ENCODE assay signal across 8 cellular contexts in genomic region chr7:55593515-55594318, GRCh38. TPM values are rescaled to one million over a fixed set of nuclear protein-coding genes. Genes with fewer than 3 reads are reported as not detected.
DNase-seq lines count a peak whose midpoint lies in the region; ATAC-seq, FAIRE-seq and TF ChIP-seq lines count a peak whose summit lies in the region.
"Had no signal": no experiment of that assay in that cellular context is flagged by ENCODE, and none has a peak within 500 bp of the region (broad histone marks: within the 10 kb centered on the region; RNA-seq: fewer than 3 reads in every experiment).

No MANE protein-coding gene starts in this region.

- H4K8ac ChIP-seq in H1 (ENCODE audit: extremely low read depth, insufficient read depth, low read length) = peak overlapping the region; percentile 35

- intact Hi-C loops in natural killer cell (cut with micrococcal nuclease) = no loop called here

- no peak overlapping the region for H3K4me3 Mint-ChIP-seq in natural killer cell
- no peak overlapping the region for H3K4me3 Mint-ChIP-seq in stimulated activated naive CD8-positive, alpha-beta T cell treated with anti-CD3 and anti-CD28 coated beads, Interleukin-15, amount 100 ng/mL, for 72 hours

- no peak overlapping the region for H3K9ac ChIP-seq in H1 (replicated peaks in 1 of 4; ENCODE audit: extremely low read depth in 1 of 4, low read depth in 3 of 4, low read length in 3 of 4)

- no peaks in the 10 kb centered on the region for H3K36me3 ChIP-seq in H1 (ENCODE audit: control insufficient read depth in 2 of 4, insufficient read depth in 4 of 4, low read length in 3 of 4)

- 68% methylated on average over 14 of the region's 14 CpGs; no CpG with 5 or more reads in 1 of the 2 experiments for whole genome bisulfite sequencing in H1 (ENCODE audit: extremely low coverage in 1 of 2, insufficient coverage in 1 of 2, insufficient read length in 1 of 2, insufficient replicate concordance in 2 of 2, low coverage in 1 of 2, low lambda C conversion rate in 2 of 2, missing lambda C conversion rate in 1 of 2), 2 experiments

- H4K20me1 ChIP-seq in H1 (replicated peaks in 1 of 2; ENCODE audit: control insufficient read depth in 1 of 2, insufficient read depth in 2 of 2, low read length in 2 of 2) = peaks cover 0 to 2% of the 10 kb centered on the region in 2 experiments

- H2AK5ac ChIP-seq in H1 (ENCODE audit: low read depth, low read length) = no peak overlapping the region

- no peak overlapping the region for H4K91ac ChIP-seq in H1 (replicated peaks; ENCODE audit: insufficient read length, low read length)

- H3K36me3 Mint-ChIP-seq in natural killer cell = no peaks in the 10 kb centered on the region

- H3K4me1 ChIP-seq in H1 (replicated peaks in 1 of 4; ENCODE audit: control insufficient read depth in 3 of 4, insufficient read depth in 4 of 4, low read length in 3 of 4) = no peaks in the 10 kb centered on the region

- no peak overlapping the region for H3K56ac ChIP-seq in H1 (replicated peaks; ENCODE audit: insufficient read length, low read depth, low read length)

- peak overlapping the region; percentile 30 for H4K5ac ChIP-seq in H1 (ENCODE audit: insufficient read length, low read depth, low read length)

- H3K27me3 ChIP-seq in H1 (replicated peaks in 1 of 4; ENCODE audit: control insufficient read depth in 3 of 4, extremely low read depth in 1 of 4, insufficient read depth in 3 of 4, low read length in 3 of 4) = no peaks in the 10 kb centered on the region

- CTCF ChIA-PET in HEK293T (lab: Yijun Ruan, JAX) = interaction anchor here (0.6 to 0.8 kb wide), 4 partner anchors 15 to 1170 kb away, joined by 3 to 4 read pairs (median 3); no protein-coding TSS in a partner anchor
- CTCF ChIA-PET in H1 (lab: Charles Lee; ENCODE audit: partially characterized antibody) = interaction anchor here (0.5 to 3.5 kb wide), 17 partner anchors 10 to 480 kb away, joined by 3 to 19 read pairs (median 4); no protein-coding TSS in a partner anchor

- H3K23ac ChIP-seq in H1 (ENCODE audit: insufficient read length) = no peak overlapping the region

- DNase-seq in GM12865 (ENCODE audit: low read depth) (peak; percentile 70), HEK293T (ENCODE audit: extremely low spot score) (peak; percentile 79), NCI-H226 (peak; percentile 42), H1 (ENCODE audit: low read depth in 1 of 2, low spot score in 2 of 2) (peak in 1 of 2 experiments; percentile 95), natural killer cell (peak; percentile 63)
- DNase-seq in activated CD4-positive, alpha-beta T cell treated with anti-CD3 and anti-CD28 coated beads, Interleukin-2, amount 50 U/mL, for 24 hours (ENCODE audit: low read depth in 1 of 2, low spot score in 1 of 2) = peak; percentile 57 to 67
- peak; percentile 58 to 67 for DNase-seq in stimulated activated naive CD8-positive, alpha-beta T cell treated with anti-CD3 and anti-CD28 coated beads, Interleukin-15, amount 100 ng/mL, for 72 hours

- peak overlapping the region; percentile 79; the same call in 1 of the 2 replicates for H2AFZ ChIP-seq in H1 (ENCODE audit: low read length)

- peak; percentile 55 to 75 (median 61) for ATAC-seq in natural killer cell
- ATAC-seq in stimulated activated naive CD8-positive, alpha-beta T cell treated with anti-CD3 and anti-CD28 coated beads, Interleukin-15, amount 100 ng/mL, for 72 hours = peak; percentile 67

- TF ChIP-seq CTCF in GM12865 (IDR thresholded peaks at IDR 0.05; ENCODE audit: insufficient read depth, low read depth, low read length, missing control alignments) = peak; percentile 92
- peak; percentile 75 to 94 (median 93) for TF ChIP-seq CTCF in H1 (IDR thresholded peaks at IDR 0.05; ENCODE audit: control extremely low read depth in 1 of 3, insufficient read depth in 1 of 3, low read depth in 1 of 3, low read length in 3 of 3)
- TF ChIP-seq CTCF in natural killer cell (IDR thresholded peaks at IDR 0.05) = peak; percentile 73

- H3K23me2 ChIP-seq in H1 (ENCODE audit: low read depth, low read length) = no peaks in the 10 kb centered on the region

- H2BK120ac ChIP-seq in H1 (replicated peaks; ENCODE audit: low read depth, low read length) = no peak overlapping the region

- peak; percentile 72 to 78 for TF ChIP-seq RAD21 in H1 (IDR thresholded peaks at IDR 0.05 in 1 of 2, conservative IDR thresholded peaks at IDR 0.05 in 1 of 2; ENCODE audit: low read depth in 2 of 2, low read length in 2 of 2)

- H3K4me1 Mint-ChIP-seq in natural killer cell = peaks cover 0 to 5% of the 10 kb centered on the region in 2 donors
- peaks cover 19% of the 10 kb centered on the region for H3K4me1 Mint-ChIP-seq in stimulated activated naive CD8-positive, alpha-beta T cell treated with anti-CD3 and anti-CD28 coated beads, Interleukin-15, amount 100 ng/mL, for 72 hours

- H3K18ac ChIP-seq in H1 (ENCODE audit: extremely low read depth, low read length) = 0 out of 2 replicates have a peak overlapping the region, but pooled peaks have one; percentile 32

- no peak for TF ChIP-seq POLR2A in H1 (IDR thresholded peaks at IDR 0.05; ENCODE audit: control extremely low read depth in 1 of 2, low read depth in 2 of 2, low read length in 2 of 2)

- no peaks in the 10 kb centered on the region for H3K79me1 ChIP-seq in H1 (ENCODE audit: low read depth, low read length)

- no peak overlapping the region for H2BK12ac ChIP-seq in H1 (ENCODE audit: low read depth, low read length)

- H2BK5ac ChIP-seq in H1 (ENCODE audit: low read depth, low read length) = no peak overlapping the region

- H2BK15ac ChIP-seq in H1 (ENCODE audit: low read length) = no peak overlapping the region

- POLR2A ChIA-PET in HEK293T (lab: Yijun Ruan, JAX) = no interaction called here
- POLR2A ChIA-PET in H1 (lab: Charles Lee; ENCODE audit: partially characterized antibody) = interaction anchor here (0.8 kb wide), 1 partner anchor 27 kb away, joined by 3 read pairs; no protein-coding TSS in a partner anchor

- H3K27ac Mint-ChIP-seq in natural killer cell = no peak overlapping the region
- no peak overlapping the region for H3K27ac Mint-ChIP-seq in stimulated activated naive CD8-positive, alpha-beta T cell treated with anti-CD3 and anti-CD28 coated beads, Interleukin-15, amount 100 ng/mL, for 72 hours

- H3K27me3 Mint-ChIP-seq in natural killer cell (ENCODE audit: low read depth in 2 of 2) = peaks cover 6 to 7% of the 10 kb centered on the region in 2 donors
- peaks cover 16% of the 10 kb centered on the region for H3K27me3 Mint-ChIP-seq in stimulated activated naive CD8-positive, alpha-beta T cell treated with anti-CD3 and anti-CD28 coated beads, Interleukin-15, amount 100 ng/mL, for 72 hours

- H3K9me3 Mint-ChIP-seq in natural killer cell = no peaks in the 10 kb centered on the region
- H3K9me3 Mint-ChIP-seq in stimulated activated naive CD8-positive, alpha-beta T cell treated with anti-CD3 and anti-CD28 coated beads, Interleukin-15, amount 100 ng/mL, for 72 hours = no peaks in the 10 kb centered on the region

- FAIRE-seq in H1 (lab: Jason Lieb, UNC) = no peak

- no peak overlapping the region for H3K4me3 ChIP-seq in GM12865 (ENCODE audit: low read depth, low read length)
- H3K4me3 ChIP-seq in H1 (ENCODE audit: extremely low read depth in 1 of 4, insufficient read depth in 2 of 4, low read depth in 3 of 4, low read length in 4 of 4) = no peak overlapping the region

- H3K27ac ChIP-seq in H1 (ENCODE audit: low read depth, low read length) = no peak overlapping the region
- H3K27ac ChIP-seq: epithelial cell of prostate had no signal

- H3K4me2 ChIP-seq in H1 (ENCODE audit: insufficient read depth in 1 of 2, low read depth in 2 of 2, low read length in 2 of 2) = no peak overlapping the region

- H2BK20ac ChIP-seq in H1 (ENCODE audit: low read length) = no peak overlapping the region

- no peaks in the 10 kb centered on the region for H3K79me2 ChIP-seq in H1 (ENCODE audit: control insufficient read depth in 1 of 2, insufficient read depth in 2 of 2, low read length in 2 of 2)

- no peak for TF ChIP-seq EP300 in H1 (IDR thresholded peaks at IDR 0.05; ENCODE audit: borderline replicate concordance in 1 of 2, low read depth in 2 of 2, low read length in 2 of 2)

- no peak overlapping the region for H3K4ac ChIP-seq in H1 (replicated peaks; ENCODE audit: insufficient read length, low read depth, low read length)

- H3K9me3 ChIP-seq in H1 (ENCODE audit: insufficient read depth in 2 of 2, low read depth in 1 of 2, low read length in 1 of 2) = no peaks in the 10 kb centered on the region

- no peak overlapping the region for H3K14ac ChIP-seq in H1 (ENCODE audit: insufficient read length)

TF ChIP-seq in HEK293T, 16 proteins besides CTCF, POLR2A, EP300 and RAD21 (continues in another document):
- no peak for TF ChIP-seq LEF1 (IDR thresholded peaks at IDR 0.05; ENCODE audit: borderline replicate concordance)
- no peak for TF ChIP-seq TARDBP (IDR thresholded peaks at IDR 0.05)
- no peak for TF ChIP-seq ELF4 (IDR thresholded peaks at IDR 0.05)
- TF ChIP-seq ARNT (IDR thresholded peaks at IDR 0.05) = no peak
- TF ChIP-seq FOXM1 (IDR thresholded peaks at IDR 0.05; ENCODE audit: borderline replicate concordance) = no peak
- TF ChIP-seq CTBP1 (IDR thresholded peaks at IDR 0.05; ENCODE audit: borderline replicate concordance) = no peak
- TF ChIP-seq FOXK2 (IDR thresholded peaks at IDR 0.05) = no peak
- TF ChIP-seq NFRKB (IDR thresholded peaks at IDR 0.05) = no peak
- TF ChIP-seq ZNF384 (IDR thresholded peaks at IDR 0.05) = no peak
- no peak for TF ChIP-seq BHLHE40 (IDR thresholded peaks at IDR 0.05; ENCODE audit: borderline replicate concordance)

TF ChIP-seq in H1, 55 proteins besides CTCF, POLR2A, EP300 and RAD21 (continues in another document):
- TF ChIP-seq RXRA (IDR thresholded peaks at IDR 0.05; ENCODE audit: insufficient read depth, low read depth, low read length) (no peak), TAF7 (optimal IDR thresholded peaks at IDR 0.05; ENCODE audit: borderline replicate concordance, low read depth, low read length) (no peak), RNF2 (IDR thresholded peaks at IDR 0.05; ENCODE audit: borderline replicate concordance, low read depth, low read length, missing control alignments, poor library complexity, severe bottlenecking) (no peak), NRF1 (IDR thresholded peaks at IDR 0.05; ENCODE audit: low read depth, low read length) (no peak), KDM1A (IDR thresholded peaks at IDR 0.05; ENCODE audit: borderline replicate concordance, low read length) (peak; percentile 74; the same call in 1 of the 2 replicates), TBP (IDR thresholded peaks at IDR 0.05; ENCODE audit: low read depth, low read length) (no peak)

RNA-seq across cellular contexts. Expression of gene VOPP1, which starts 21.4 kb away (rescaled TPM):
- total RNA-seq in H1 (2021; fragmentation: NEBNext Ultra II Directional; extraction: Animal tissue kit (Norgen Biotek cat#: 25700)) = 82.7 and 83.0 TPM in 2 replicates
- polyA plus RNA-seq in H1 (2011; rRNA removed) = 44.7 and 58.8 TPM in 2 replicates
- 44.9 TPM for polyA plus RNA-seq in H1 (2011; cell fraction: cytosol; rRNA removed)
- 53.3 TPM for polyA plus RNA-seq in H1 (2011; cell fraction: nucleus; rRNA removed)
- 59.8 to 62.7 TPM (median 62.1 TPM) in 4 replicates for polyA plus RNA-seq in H1 (2012, experiment 1 of 2)
- 74.8 TPM for polyA plus RNA-seq in H1 (2012, experiment 2 of 2)
- 47.6 TPM for polyA plus RNA-seq in H1 (2013, experiment 1 of 2)
- 51.6 TPM for polyA plus RNA-seq in H1 (2013, experiment 2 of 2)
- polyA minus RNA-seq in H1 (2011; rRNA and poly(A)+ RNA removed) = 76.2 and 81.0 TPM in 2 replicates
- polyA minus RNA-seq in H1 (2011; cell fraction: cytosol; rRNA and poly(A)+ RNA removed) = 51.9 TPM
- polyA minus RNA-seq in H1 (2011; cell fraction: nucleus; rRNA and poly(A)+ RNA removed) = 53.8 TPM
- total RNA-seq in natural killer cell = 100 to 1,000 TPM in 2 of 3 donors, 10 to 100 TPM in 1; 79.3 to 115 (median 110) TPM
